Comparison of ENCODE assay signal across 8 cellular contexts in the genomic region with DNA sequence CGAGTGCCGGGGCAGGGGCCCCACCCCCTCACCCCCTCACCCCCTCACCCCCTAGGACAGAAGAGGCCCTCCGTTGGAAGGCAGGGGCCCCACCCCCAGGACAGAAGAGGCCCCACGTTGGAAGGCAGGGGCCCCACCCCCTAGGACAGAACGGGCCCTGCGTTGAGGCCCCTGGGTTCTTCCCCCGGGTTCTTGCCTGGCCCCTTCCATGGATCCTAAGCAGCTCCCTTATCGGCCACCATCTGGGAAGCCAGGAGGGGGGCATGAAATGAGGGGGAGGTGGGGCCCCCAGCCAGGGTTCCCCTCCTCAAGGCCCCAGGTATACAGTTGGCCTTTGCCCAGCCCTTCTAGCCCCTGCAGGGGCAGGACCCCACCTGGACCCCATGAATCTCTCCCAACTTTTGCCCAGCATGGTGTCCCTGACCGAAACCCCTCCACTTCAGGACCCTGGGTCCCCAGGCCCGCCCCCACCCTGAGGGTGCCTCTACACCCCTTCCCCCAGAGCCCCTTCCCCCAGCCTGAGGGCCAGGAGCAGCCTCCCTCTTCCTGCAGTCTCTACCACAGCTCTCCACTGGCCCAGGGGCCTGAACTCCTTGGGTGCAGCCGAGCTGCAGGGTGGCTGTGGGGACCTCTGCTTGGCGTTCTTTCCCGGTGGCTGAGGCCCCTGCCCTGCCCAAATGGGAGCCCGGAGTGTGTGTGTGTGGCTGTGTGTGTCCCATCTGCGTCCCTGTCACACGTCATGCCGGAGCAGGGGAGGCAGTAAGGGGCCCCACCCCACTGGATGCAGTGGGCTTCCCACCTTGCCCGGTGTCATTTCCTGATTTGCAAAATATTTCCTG. TPM values are rescaled to one million over a fixed set of nuclear protein-coding genes. Genes with fewer than 3 reads are reported as not detected.
A peak's percentile ranks its signal among the peaks of the same experiment; 100 is the strongest.
DNase-seq lines count a peak whose midpoint lies in the region; ATAC-seq and TF ChIP-seq lines count a peak whose summit lies in the region.
"Had no signal": no experiment of that assay in that cellular context is flagged by ENCODE, and none has a peak within 500 bp of the region (broad histone marks: within the 10 kb centered on the region; RNA-seq: fewer than 3 reads in every experiment).

No MANE protein-coding gene starts in this region.

- H3K36me3 Mint-ChIP-seq in glutamatergic neuron (ENCODE audit: unreplicated experiment) (no peaks in the 10 kb centered on the region), neural progenitor cell (peaks cover 3% of the 10 kb centered on the region)
- H3K36me3 Mint-ChIP-seq in activated CD8-positive, alpha-beta T cell treated with anti-CD3 and anti-CD28 coated beads, Interleukin-2, amount 10 ng/mL, durations not matched to agents 7 days and 5 days (ENCODE audit: low read depth): no peaks in the 10 kb centered on the region

- H3K4me2 ChIP-seq in neural progenitor cell: peak overlapping the region; percentile 89

- H3K4me1 Mint-ChIP-seq in glutamatergic neuron (ENCODE audit: low read depth, unreplicated experiment) (peaks cover 19% of the 10 kb centered on the region), neural progenitor cell (peaks cover 41% of the 10 kb centered on the region)
- peaks cover 13% of the 10 kb centered on the region for H3K4me1 Mint-ChIP-seq in activated CD8-positive, alpha-beta T cell treated with anti-CD3 and anti-CD28 coated beads, Interleukin-2, amount 10 ng/mL, durations not matched to agents 7 days and 5 days (ENCODE audit: low read depth)

- peak overlapping the region; percentile 3 to 33; a peak in 3 of 4 replicates for H3K4me3 ChIP-seq in Panc1 (ENCODE audit: low read depth in 2 of 2, low read length in 2 of 2)
- no peak overlapping the region for H3K4me3 ChIP-seq in neural progenitor cell
- H3K4me3 ChIP-seq in urinary bladder (ENCODE audit: low read depth, low read length): no peak overlapping the region
- H3K4me3 ChIP-seq in effector memory CD4-positive, alpha-beta T cell (ENCODE audit: insufficient read depth, low read depth, low read length, poor library complexity, severe bottlenecking): no peak overlapping the region

- no peak for DNase-seq in Panc1 (ENCODE audit: low read depth, low spot score)
- no peak for DNase-seq in glutamatergic neuron
- no peak for DNase-seq in neural progenitor cell (ENCODE audit: low spot score)
- no peak for DNase-seq in effector memory CD4-positive, alpha-beta T cell
- DNase-seq in activated CD8-positive, alpha-beta T cell treated with anti-CD3 and anti-CD28 coated beads, Interleukin-2, amount 10 ng/mL, durations not matched to agents 7 days and 5 days: no peak
- DNase-seq: activated T-cell treated with anti-CD3 and anti-CD28 coated beads, Interleukin-2, amount 50 U/mL, for 72 hours had no signal

- H3K4me3 Mint-ChIP-seq in glutamatergic neuron (ENCODE audit: unreplicated experiment) (peak overlapping the region; percentile 20), neural progenitor cell (no peak overlapping the region)
- H3K4me3 Mint-ChIP-seq in activated CD8-positive, alpha-beta T cell treated with anti-CD3 and anti-CD28 coated beads, Interleukin-2, amount 10 ng/mL, durations not matched to agents 7 days and 5 days: no peak overlapping the region
- H3K4me3 Mint-ChIP-seq: activated T-cell treated with anti-CD3 and anti-CD28 coated beads, Interleukin-2, amount 50 U/mL, for 72 hours had no signal

- intact Hi-C loops in Panc1 (cut with micrococcal nuclease; ENCODE audit: unreplicated experiment): no loop called here

- peaks cover 72% of the 10 kb centered on the region for H3F3A ChIP-seq in neural progenitor cell (ENCODE audit: low read depth)

- H3K27me3 Mint-ChIP-seq in glutamatergic neuron (ENCODE audit: unreplicated experiment) (peaks cover 12% of the 10 kb centered on the region), neural progenitor cell (ENCODE audit: insufficient read depth, low read depth) (peaks cover 20% of the 10 kb centered on the region)
- H3K27me3 Mint-ChIP-seq in activated CD8-positive, alpha-beta T cell treated with anti-CD3 and anti-CD28 coated beads, Interleukin-2, amount 10 ng/mL, durations not matched to agents 7 days and 5 days (ENCODE audit: low read depth): peaks cover 15% of the 10 kb centered on the region

- peak overlapping the region; percentile 92 for H3K27ac Mint-ChIP-seq in glutamatergic neuron (ENCODE audit: unreplicated experiment)
- H3K27ac Mint-ChIP-seq in neural progenitor cell: peak overlapping the region; percentile 37
- H3K27ac Mint-ChIP-seq in activated CD8-positive, alpha-beta T cell treated with anti-CD3 and anti-CD28 coated beads, Interleukin-2, amount 10 ng/mL, durations not matched to agents 7 days and 5 days: no peak overlapping the region
- H3K27ac Mint-ChIP-seq: activated T-cell treated with anti-CD3 and anti-CD28 coated beads, Interleukin-2, amount 50 U/mL, for 72 hours had no signal

- no peak overlapping the region for H3K9ac ChIP-seq in neural progenitor cell

- H4K20me1 ChIP-seq in neural progenitor cell (ENCODE audit: low read depth): peaks cover 5% of the 10 kb centered on the region

- H3K27ac ChIP-seq in Panc1 (ENCODE audit: low read length): peak overlapping the region; percentile 99
- no peak overlapping the region for H3K27ac ChIP-seq in neural progenitor cell
- peak overlapping the region; percentile 95 for H3K27ac ChIP-seq in urinary bladder (ENCODE audit: low read depth)
- no peak overlapping the region for H3K27ac ChIP-seq in effector memory CD4-positive, alpha-beta T cell (ENCODE audit: insufficient read depth, low read length, poor library complexity, severe bottlenecking)

- no peak overlapping the region for H2AFZ ChIP-seq in neural progenitor cell (replicated peaks)

- H3K27me3 ChIP-seq in Panc1 (ENCODE audit: control insufficient read depth, insufficient read depth, low read length): no peaks in the 10 kb centered on the region
- peaks cover 24% of the 10 kb centered on the region for H3K27me3 ChIP-seq in neural progenitor cell
- peaks cover 29% of the 10 kb centered on the region for H3K27me3 ChIP-seq in effector memory CD4-positive, alpha-beta T cell (replicated peaks; ENCODE audit: control insufficient read depth, insufficient read depth, low read length, poor library complexity, severe bottlenecking)

- BruUV-seq in Panc1 (replicated peaks; lab: Mats Ljungman, UMichigan): no TSS peak

- H3K9me3 ChIP-seq in Panc1 (ENCODE audit: control insufficient read depth, insufficient read depth, low read depth, low read length) (no peaks in the 10 kb centered on the region), neural progenitor cell (ENCODE audit: low read depth) (no peaks in the 10 kb centered on the region)
- no peaks in the 10 kb centered on the region for H3K9me3 ChIP-seq in effector memory CD4-positive, alpha-beta T cell (ENCODE audit: control insufficient read depth, low read length)

- in situ Hi-C loops in Panc1 (cut with HindIII; ENCODE audit: low pct_unique_long_range_greater_than_20kb, low sequenced_read_pairs): no loop called here

- ATAC-seq in Panc1 (peak; percentile 6), HG03342 (IDR thresholded peaks at IDR 0.05; ENCODE audit: unreplicated experiment) (no peak)
- no peak for ATAC-seq in activated CD8-positive, alpha-beta T cell treated with anti-CD3 and anti-CD28 coated beads, Interleukin-2, amount 10 ng/mL, durations not matched to agents 7 days and 5 days
- ATAC-seq: activated T-cell treated with anti-CD3 and anti-CD28 coated beads, Interleukin-2, amount 50 U/mL, for 72 hours had no signal

- no peaks in the 10 kb centered on the region for H3K36me3 ChIP-seq in Panc1 (ENCODE audit: control insufficient read depth, insufficient read depth, low read length)
- no peaks in the 10 kb centered on the region for H3K36me3 ChIP-seq in neural progenitor cell
- H3K36me3 ChIP-seq in urinary bladder (ENCODE audit: insufficient read depth): no peaks in the 10 kb centered on the region
- no peaks in the 10 kb centered on the region for H3K36me3 ChIP-seq in effector memory CD4-positive, alpha-beta T cell (ENCODE audit: control insufficient read depth, insufficient read depth, low read length)

- H3K9me3 Mint-ChIP-seq in glutamatergic neuron (ENCODE audit: unreplicated experiment): peaks cover 13% of the 10 kb centered on the region
- H3K9me3 Mint-ChIP-seq in neural progenitor cell: no peaks in the 10 kb centered on the region
- H3K9me3 Mint-ChIP-seq in activated CD8-positive, alpha-beta T cell treated with anti-CD3 and anti-CD28 coated beads, Interleukin-2, amount 10 ng/mL, durations not matched to agents 7 days and 5 days (ENCODE audit: insufficient read depth): no peaks in the 10 kb centered on the region
- H3K9me3 Mint-ChIP-seq: activated T-cell treated with anti-CD3 and anti-CD28 coated beads, Interleukin-2, amount 50 U/mL, for 72 hours had no signal

- no peaks in the 10 kb centered on the region for H3K79me2 ChIP-seq in neural progenitor cell (ENCODE audit: low read depth)

- H3K4me1 ChIP-seq in Panc1 (ENCODE audit: control insufficient read depth, insufficient read depth, low read length) (peaks cover 68% of the 10 kb centered on the region), neural progenitor cell (peaks cover 59% of the 10 kb centered on the region), urinary bladder (ENCODE audit: insufficient read depth) (no peaks in the 10 kb centered on the region)
- peaks cover 12% of the 10 kb centered on the region for H3K4me1 ChIP-seq in effector memory CD4-positive, alpha-beta T cell (ENCODE audit: control insufficient read depth, insufficient read depth, low read length, poor library complexity, severe bottlenecking)

- CTCF ChIA-PET in Panc1 (lab: Charles Lee): interaction anchor here (0.6 to 1.8 kb wide), 4 partner anchors 9 to 32 kb away, joined by 4 to 11 read pairs (median 4); a partner anchor contains a TSS
- CTCF ChIA-PET in activated CD8-positive, alpha-beta T cell treated with anti-CD3 and anti-CD28 coated beads, Interleukin-2, amount 10 ng/mL, durations not matched to agents 7 days and 5 days (lab: Charles Lee): interaction anchor here (2.5 kb wide), 1 partner anchor 10 kb away, joined by 9 read pairs; no protein-coding TSS in a partner anchor

- TF ChIP-seq CTCF in Panc1 (IDR thresholded peaks at IDR 0.05) (no peak), glutamatergic neuron (IDR thresholded peaks at IDR 0.05; ENCODE audit: partially characterized antibody, unreplicated experiment) (no peak), neural progenitor cell (IDR thresholded peaks at IDR 0.05) (no peak)

- WGBS in urinary bladder: 43% methylated on average over 18 of the region's 18 CpGs

- POLR2A ChIA-PET in Panc1 (lab: Charles Lee): interaction anchor here (0.5 to 1.5 kb wide), 7 partner anchors 8 to 74 kb away, joined by 3 to 7 read pairs (median 3); a partner anchor contains a TSS
- POLR2A ChIA-PET in activated CD8-positive, alpha-beta T cell treated with anti-CD3 and anti-CD28 coated beads, Interleukin-2, amount 10 ng/mL, durations not matched to agents 7 days and 5 days (lab: Charles Lee): no interaction called here

RNA-seq across cellular contexts. Expression of a gene that starts 4.3 kb away (rescaled TPM):
- 858 TPM for total RNA-seq in Panc1 (2021; ENCODE audit: unreplicated experiment)
- 1,549 TPM for polyA plus RNA-seq in Panc1 (2012; ENCODE audit: insufficient read length)
- total RNA-seq in glutamatergic neuron (ENCODE audit: unreplicated experiment): 56.9 TPM
- total RNA-seq in neural progenitor cell (ENCODE audit: low replicate concordance): 2.4 and 7.0 TPM in 2 replicates
- 15.2 TPM for total RNA-seq in urinary bladder
- polyA plus RNA-seq in urinary bladder: 214 TPM
- total RNA-seq in activated CD8-positive, alpha-beta T cell treated with anti-CD3 and anti-CD28 coated beads, Interleukin-2, amount 10 ng/mL, durations not matched to agents 7 days and 5 days: under 1 TPM; 0.21 to 0.29 TPM

RNA-seq across cellular contexts. Expression of a gene that starts 10.1 kb away (rescaled TPM):
- 1.9 TPM for total RNA-seq in Panc1 (2021; ENCODE audit: unreplicated experiment)
- polyA plus RNA-seq in Panc1 (2012; ENCODE audit: insufficient read length): 3.7 TPM
- 38.4 TPM for total RNA-seq in glutamatergic neuron (ENCODE audit: unreplicated experiment)
- total RNA-seq in neural progenitor cell (ENCODE audit: low replicate concordance): 0.15 and 1.7 TPM in 2 replicates
- total RNA-seq in urinary bladder: 5.8 TPM
- polyA plus RNA-seq in urinary bladder: 17.7 TPM
- not detected for total RNA-seq in activated CD8-positive, alpha-beta T cell treated with anti-CD3 and anti-CD28 coated beads, Interleukin-2, amount 10 ng/mL, durations not matched to agents 7 days and 5 days

RNA-seq across cellular contexts. Expression of a gene that starts 18.3 kb away (rescaled TPM):
- total RNA-seq in Panc1 (2021; ENCODE audit: unreplicated experiment) (10.6 TPM), glutamatergic neuron (ENCODE audit: unreplicated experiment) (10.2 TPM), neural progenitor cell (ENCODE audit: low replicate concordance) (not detected in 2 replicates), urinary bladder (0.26 TPM)
- polyA plus RNA-seq in Panc1 (2012; ENCODE audit: insufficient read length): 8.1 TPM
- polyA plus RNA-seq in urinary bladder: 3.3 TPM
- 1 to 10 TPM; 1.0 to 1.4 TPM for total RNA-seq in activated CD8-positive, alpha-beta T cell treated with anti-CD3 and anti-CD28 coated beads, Interleukin-2, amount 10 ng/mL, durations not matched to agents 7 days and 5 days

RNA-seq across cellular contexts. Expression of a gene that starts 24.1 kb away (rescaled TPM):
- 196 TPM for total RNA-seq in Panc1 (2021; ENCODE audit: unreplicated experiment)
- 252 TPM for polyA plus RNA-seq in Panc1 (2012; ENCODE audit: insufficient read length)
- 98.6 TPM for total RNA-seq in glutamatergic neuron (ENCODE audit: unreplicated experiment)
- total RNA-seq in neural progenitor cell (ENCODE audit: low replicate concordance): 89.0 and 96.1 TPM in 2 replicates
- total RNA-seq in urinary bladder: 55.1 TPM
- 183 TPM for polyA plus RNA-seq in urinary bladder
- total RNA-seq in activated CD8-positive, alpha-beta T cell treated with anti-CD3 and anti-CD28 coated beads, Interleukin-2, amount 10 ng/mL, durations not matched to agents 7 days and 5 days: 100 to 1,000 TPM; 111 to 117 TPM

RNA-seq across cellular contexts. Expression of a gene that starts 32.1 kb away (rescaled TPM):
- total RNA-seq in Panc1 (2021; ENCODE audit: unreplicated experiment): 297 TPM
- 235 TPM for polyA plus RNA-seq in Panc1 (2012; ENCODE audit: insufficient read length)
- total RNA-seq in glutamatergic neuron (ENCODE audit: unreplicated experiment): 394 TPM
- total RNA-seq in neural progenitor cell (ENCODE audit: low replicate concordance): 143 and 198 TPM in 2 replicates
- total RNA-seq in urinary bladder: 226 TPM
- polyA plus RNA-seq in urinary bladder: 146 TPM
- total RNA-seq in activated CD8-positive, alpha-beta T cell treated with anti-CD3 and anti-CD28 coated beads, Interleukin-2, amount 10 ng/mL, durations not matched to agents 7 days and 5 days: 100 to 1,000 TPM in 1 of 2 experiments, 10 to 100 TPM in 1; 98.3 to 110 TPM

Comparison
In these comparisons a context has a peak if more than half of its experiments do, and no peak if none do; other contexts are left out.
1. H3K27ac ChIP-seq: peak in Panc1 (single experiment) and urinary bladder (single experiment); none in neural progenitor cell (single experiment) and effector memory CD4-positive, alpha-beta T cell (single experiment).
2. H3K4me3 ChIP-seq: peak in Panc1 (2 of 2); none in neural progenitor cell (single experiment), urinary bladder (single experiment) and effector memory CD4-positive, alpha-beta T cell (single experiment).
3. RNA of a gene that starts 4.3 kb away (total RNA-seq): 858 TPM in Panc1 (single experiment); 56.9 TPM in glutamatergic neuron (single experiment), 15.2 TPM in urinary bladder (single experiment), 2.4 to 7.0 TPM in neural progenitor cell and 0.21 to 0.29 TPM in activated CD8-positive, alpha-beta T cell treated with anti-CD3 and anti-CD28 coated beads, Interleukin-2, amount 10 ng/mL, durations not matched to agents 7 days and 5 days; every median in the first group is over 10 times any median in the second.